9 cellular contexts compared by ENCODE assay signal in the genomic region with DNA sequence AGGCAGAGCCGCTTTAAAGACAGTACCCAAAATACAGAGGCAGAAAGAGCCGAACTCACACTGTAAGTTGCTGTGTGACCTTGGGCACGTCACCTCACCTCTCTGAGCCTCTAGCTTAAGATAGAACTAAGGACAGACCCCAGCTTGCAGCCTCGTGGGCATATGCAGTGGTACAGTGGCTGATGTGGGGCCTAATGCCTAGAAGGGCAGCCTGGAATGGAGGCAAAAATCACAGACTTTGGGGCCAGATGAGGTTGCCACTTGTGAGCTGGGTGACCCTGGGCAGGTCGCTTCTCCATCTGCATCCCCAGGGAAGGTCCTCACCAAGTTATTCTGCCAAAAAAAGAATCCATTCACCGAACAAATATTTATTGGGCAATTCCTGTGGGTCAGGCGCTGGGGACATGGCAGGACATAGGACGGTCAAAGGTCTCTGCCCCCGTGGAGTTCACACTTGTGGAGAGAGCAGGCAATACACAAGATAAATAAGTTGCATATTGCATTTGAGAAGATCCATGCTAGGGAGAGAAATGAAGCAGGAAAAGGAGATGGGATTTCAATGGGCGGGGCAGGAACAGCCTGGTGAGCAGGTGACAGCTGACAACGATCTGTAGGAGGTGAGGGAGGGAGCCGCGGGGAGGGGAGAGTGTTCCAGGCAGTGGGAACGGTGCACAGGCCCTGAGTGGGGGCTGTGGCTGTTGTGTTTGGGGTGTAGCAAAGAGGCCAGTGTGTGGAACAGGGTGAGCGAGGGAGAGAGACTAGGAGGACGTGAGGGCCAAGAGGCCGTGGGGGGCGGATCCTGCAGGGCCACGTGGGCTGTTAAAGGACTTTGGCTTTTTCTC.
A peak's percentile ranks its signal among the peaks of the same experiment; 100 is the strongest.
DNase-seq lines count a peak whose midpoint lies in the region; ATAC-seq, FAIRE-seq and TF ChIP-seq lines count a peak whose summit lies in the region.
"Had no signal": no experiment of that assay in that cellular context is flagged by ENCODE, and none has a peak within 500 bp of the region (broad histone marks: within the 10 kb centered on the region; RNA-seq: fewer than 3 reads in every experiment).

No MANE protein-coding gene starts in this region.

- POLR2A ChIA-PET in IMR-90 (lab: Charles Lee; ENCODE audit: unreplicated experiment): interaction anchor here (0.6 to 2.1 kb wide), 2 partner anchors 20 to 30 kb away, joined by 3 to 10 read pairs; no protein-coding TSS in a partner anchor

- H2BK120ac ChIP-seq in IMR-90 (ENCODE audit: low read depth, low read length): peak overlapping the region; percentile 99

- H3K79me1 ChIP-seq in IMR-90 (ENCODE audit: low read depth in 1 of 2, low read length in 2 of 2): peaks cover 0 to 60% of the 10 kb centered on the region in 2 experiments; a peak in 2 of 4 replicates

- no peak for ATAC-seq in IMR-90 (ENCODE audit: low read depth)
- ATAC-seq in right cardiac atrium: no peak
- ATAC-seq in HG03378 (IDR thresholded peaks at IDR 0.05; ENCODE audit: unreplicated experiment): no peak

- no TSS peak for BruUV-seq in IMR-90 (replicated peaks; lab: Mats Ljungman, UMichigan)

- intact Hi-C loops in IMR-90 (cut with micrococcal nuclease) (loop anchor here (2.0 to 5.0 kb wide), 3 partner anchors 19 to 156 kb away; no protein-coding TSS in a partner anchor), right cardiac atrium (cut with DNase I) (loop anchor here in 3 of 4 donors (10.0 kb wide), 2 partner anchors 89 to 111 kb away; a partner anchor contains a TSS), stomach (cut with DNase I; ENCODE audit: low total_unique reads) (no loop called here)

- CTCF ChIA-PET in IMR-90 (lab: Yijun Ruan, JAX): interaction anchor here (0.6 to 1.2 kb wide), 4 partner anchors 21 to 143 kb away, joined by 3 to 5 read pairs (median 3); no protein-coding TSS in a partner anchor

- peak overlapping the region; percentile 100 for H4K91ac ChIP-seq in IMR-90 (ENCODE audit: insufficient read depth, low read depth, low read length)

- H3K9me3 ChIP-seq in IMR-90 (ENCODE audit: control insufficient read depth, insufficient read depth, low read length) (no peaks in the 10 kb centered on the region), WERI-Rb-1 (ENCODE audit: severe bottlenecking) (no peaks in the 10 kb centered on the region), right cardiac atrium (ENCODE audit: control insufficient read depth, low read length) (no peaks in the 10 kb centered on the region), stomach (no peaks in the 10 kb centered on the region)

- H3K27ac ChIP-seq in IMR-90 (ENCODE audit: insufficient read depth, low read length) (peak overlapping the region; percentile 91), WERI-Rb-1 (no peak overlapping the region), right cardiac atrium (ENCODE audit: low read length) (peak overlapping the region; percentile 74), stomach (peak overlapping the region; percentile 53 to 93 (median 88))

- peak overlapping the region; percentile 92 for H4K5ac ChIP-seq in IMR-90 (ENCODE audit: low read depth, low read length)

- FAIRE-seq in GM19239 (lab: Jason Lieb, UNC): no peak
- FAIRE-seq: endothelial cell of umbilical vein had no signal

- no peaks in the 10 kb centered on the region for H4K20me1 ChIP-seq in IMR-90 (ENCODE audit: insufficient read depth, low read length)

- dilution Hi-C loops in IMR-90 (cut with HindIII; ENCODE audit: low sequenced_read_pairs, unreplicated experiment): no loop called here

- H3K4me3 ChIP-seq in IMR-90 (ENCODE audit: insufficient read depth, low read depth, low read length) (no peak overlapping the region), WERI-Rb-1 (ENCODE audit: low read depth, low read length) (no peak overlapping the region), right cardiac atrium (ENCODE audit: low read length) (no peak overlapping the region), stomach (no peak overlapping the region)

- peak overlapping the region; percentile 11; the same call in 1 of the 2 replicates for H3K4me2 ChIP-seq in IMR-90 (ENCODE audit: low read depth, low read length)

- peak overlapping the region; percentile 90 to 94 for H4K8ac ChIP-seq in IMR-90 (ENCODE audit: low read depth in 2 of 2, low read length in 2 of 2)

- TF ChIP-seq CTCF in IMR-90 (conservative IDR thresholded peaks at IDR 0.05; ENCODE audit: low read depth, low read length): no peak
- no peak for TF ChIP-seq CTCF in WERI-Rb-1 (IDR thresholded peaks at IDR 0.05; ENCODE audit: low read depth, low read length)
- TF ChIP-seq CTCF in stomach (IDR thresholded peaks at IDR 0.05): no peak
- no peak for TF ChIP-seq CTCF in GM10266 (IDR thresholded peaks at IDR 0.05; ENCODE audit: control insufficient read depth, insufficient read depth, low read depth, missing control alignments)

- H2BK15ac ChIP-seq in IMR-90 (ENCODE audit: low read depth, low read length): peak overlapping the region; percentile 99

- peak overlapping the region; percentile 93 for H2BK5ac ChIP-seq in IMR-90 (ENCODE audit: low read depth, low read length, poor library complexity, severe bottlenecking)

- DNase-seq in IMR-90: no peak
- peak; percentile 58 for DNase-seq in WERI-Rb-1
- DNase-seq in right cardiac atrium: peak in 2 of 3 donors; percentile 60 to 76
- no peak for DNase-seq in stomach
- no peak for DNase-seq in NOMO-1 treated with DMSO at 0.1 percent for 48 hours (lab: John Stamatoyannopoulos, UW; ENCODE audit: unreplicated experiment)
- DNase-seq in GM10266 (ENCODE audit: extremely low spot score): no peak
- DNase-seq in GM19239 (ENCODE audit: insufficient read length, low spot score): no peak

- WGBS in IMR-90 (ENCODE audit: extremely low coverage in 2 of 2, insufficient read length in 1 of 2), 2 experiments: 57% methylated on average over 11 of the region's 19 CpGs; no CpG with 5 or more reads in 1 of the 2 experiments
- 56% methylated on average over 19 of the region's 19 CpGs for WGBS in right cardiac atrium
- 52 to 55% (median 55%) methylated on average over 19 of the region's 19 CpGs for WGBS in stomach, 5 donors

- peak overlapping the region; percentile 70 for H3K9ac ChIP-seq in IMR-90 (ENCODE audit: low read depth, low read length)

- H3K27me3 ChIP-seq in IMR-90 (ENCODE audit: control insufficient read depth, insufficient read depth, low read length) (no peaks in the 10 kb centered on the region), WERI-Rb-1 (ENCODE audit: insufficient read depth, low read depth, severe bottlenecking) (no peaks in the 10 kb centered on the region), right cardiac atrium (ENCODE audit: control insufficient read depth, insufficient read depth) (no peaks in the 10 kb centered on the region), stomach (no peaks in the 10 kb centered on the region)

- H3K18ac ChIP-seq in IMR-90 (ENCODE audit: low read depth, low read length): peak overlapping the region; percentile 91

- peak; percentile 69 for TF ChIP-seq POLR2A in IMR-90 (IDR thresholded peaks at IDR 0.05; ENCODE audit: low read depth, low read length)
- TF ChIP-seq POLR2A in stomach (IDR thresholded peaks at IDR 0.05): no peak

- H3K23ac ChIP-seq in IMR-90 (ENCODE audit: low read depth, low read length): peak overlapping the region; percentile 87; the same call in 1 of the 2 replicates

- H3K36me3 ChIP-seq in IMR-90 (ENCODE audit: control insufficient read depth, insufficient read depth, low read length) (no peaks in the 10 kb centered on the region), WERI-Rb-1 (no peaks in the 10 kb centered on the region), stomach (no peaks in the 10 kb centered on the region)

- peak overlapping the region; percentile 91 for H3K14ac ChIP-seq in IMR-90 (replicated peaks; ENCODE audit: low read depth, low read length)

- H2AFZ ChIP-seq in IMR-90 (replicated peaks; ENCODE audit: low read length, poor library complexity): peak overlapping the region; percentile 85

- H2BK20ac ChIP-seq in IMR-90 (ENCODE audit: low read depth, low read length): peak overlapping the region; percentile 82

- peaks cover 33% of the 10 kb centered on the region for H3K9me1 ChIP-seq in IMR-90 (ENCODE audit: insufficient read depth, low read length)

- H2AK5ac ChIP-seq in IMR-90 (ENCODE audit: low read depth, low read length): peak overlapping the region; percentile 98

- in situ Hi-C loops in IMR-90 (cut with MboI; ENCODE audit: low sequenced_read_pairs): loop anchor here (5.0 kb wide), 1 partner anchor 114 kb away; a partner anchor contains a TSS

- H3K4me1 ChIP-seq in IMR-90 (ENCODE audit: control insufficient read depth, insufficient read depth, low read length) (peaks cover 57% of the 10 kb centered on the region), right cardiac atrium (ENCODE audit: control insufficient read depth, insufficient read depth, low read length) (peaks cover 20% of the 10 kb centered on the region), stomach (peaks cover 41 to 86% (median 63%) of the 10 kb centered on the region in 4 donors)

- peak; percentile 17 for TF ChIP-seq EP300 in stomach (IDR thresholded peaks at IDR 0.05)

- peak overlapping the region; percentile 88 for H3K56ac ChIP-seq in IMR-90 (ENCODE audit: extremely low read depth, insufficient read depth, low read length)

- peak overlapping the region; percentile 94 for H2AK9ac ChIP-seq in IMR-90 (replicated peaks; ENCODE audit: low read depth, low read length, poor library complexity)

- peak overlapping the region; percentile 99 for H3K4ac ChIP-seq in IMR-90 (ENCODE audit: low read depth, low read length)

- no peak for TF ChIP-seq RAD21 in IMR-90 (IDR thresholded peaks at IDR 0.05; ENCODE audit: low read length)

TF ChIP-seq in IMR-90, 13 proteins besides CTCF, POLR2A, EP300 and RAD21 (continues in another document):
- TF ChIP-seq CHD1 (IDR thresholded peaks at IDR 0.05; ENCODE audit: low read depth, low read length) (no peak), FOS (IDR thresholded peaks at IDR 0.05; ENCODE audit: low read depth, low read length) (no peak), RCOR1 (IDR thresholded peaks at IDR 0.05; ENCODE audit: insufficient replicate concordance, low read length) (no peak), MAZ (IDR thresholded peaks at IDR 0.05; ENCODE audit: borderline replicate concordance, low read depth, low read length) (no peak), MXI1 (IDR thresholded peaks at IDR 0.05; ENCODE audit: borderline replicate concordance, low read depth, low read length) (no peak), BHLHE40 (IDR thresholded peaks at IDR 0.05; ENCODE audit: low read depth, low read length) (no peak), RFX5 (IDR thresholded peaks at IDR 0.05; ENCODE audit: low read depth, low read length) (no peak), SMC3 (IDR thresholded peaks at IDR 0.05; ENCODE audit: low read depth, low read length) (no peak)
- TF ChIP-seq, protein P1, sequence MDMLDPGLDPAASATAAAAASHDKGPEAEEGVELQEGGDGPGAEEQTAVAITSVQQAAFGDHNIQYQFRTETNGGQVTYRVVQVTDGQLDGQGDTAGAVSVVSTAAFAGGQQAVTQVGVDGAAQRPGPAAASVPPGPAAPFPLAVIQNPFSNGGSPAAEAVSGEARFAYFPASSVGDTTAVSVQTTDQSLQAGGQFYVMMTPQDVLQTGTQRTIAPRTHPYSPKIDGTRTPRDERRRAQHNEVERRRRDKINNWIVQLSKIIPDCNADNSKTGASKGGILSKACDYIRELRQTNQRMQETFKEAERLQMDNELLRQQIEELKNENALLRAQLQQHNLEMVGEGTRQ (IDR thresholded peaks at IDR 0.05; ENCODE audit: low read depth, low read length): peak; percentile 62; the same call in 1 of the 2 replicates

Comparison
In these comparisons a context has a peak if more than half of its experiments do, and no peak if none do; other contexts are left out.
1. DNase-seq: peak in WERI-Rb-1 (single experiment) and right cardiac atrium (2 of 3); none in IMR-90 (single experiment), stomach (single experiment), NOMO-1 treated with DMSO at 0.1 percent for 48 hours (single experiment), GM10266 (single experiment) and GM19239 (single experiment).